ENCODE assay signal across 18 cellular contexts in the genomic region with DNA sequence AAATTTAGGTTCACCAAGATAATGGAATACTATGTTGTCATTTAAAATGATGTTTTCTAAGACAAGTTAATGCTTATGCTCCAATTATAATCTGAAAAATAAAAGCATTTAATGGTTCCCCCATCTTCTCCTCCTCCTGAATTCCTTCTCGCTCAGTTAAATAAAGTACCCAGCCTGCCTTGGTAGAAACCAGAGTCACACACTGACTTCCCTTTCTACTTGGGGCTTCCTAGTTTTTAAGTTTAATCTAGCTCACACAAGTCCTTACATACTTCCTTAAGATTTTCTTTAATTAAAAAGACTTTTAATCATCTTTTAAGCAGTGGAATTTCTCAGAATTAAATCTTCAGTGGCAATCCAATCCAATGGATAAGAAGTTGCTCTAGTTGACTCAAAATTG. TPM values are rescaled to one million over a fixed set of nuclear protein-coding genes. Genes with fewer than 3 reads are reported as not detected.
DNase-seq lines count a peak whose midpoint lies in the region; ATAC-seq, FAIRE-seq and TF ChIP-seq lines count a peak whose summit lies in the region.
"Had no signal": no experiment of that assay in that cellular context is flagged by ENCODE, and none has a peak within 500 bp of the region (broad histone marks: within the 10 kb centered on the region; RNA-seq: fewer than 3 reads in every experiment).

No MANE protein-coding gene starts in this region.

- H3K4me1 Mint-ChIP-seq in T-helper 17 cell: peaks cover 37% of the 10 kb centered on the region

- H3K27ac ChIP-seq in BLaER1 (no peak overlapping the region), esophagus squamous epithelium (peak overlapping the region in 3 of 4 donors; percentile 13 to 77 (median 56))
- H3K27ac ChIP-seq: right lobe of liver had no signal

- 0 out of 2 replicates have a peak, but pooled peaks have one; percentile 15 for TF ChIP-seq POLR2A in GM12892 (IDR thresholded peaks at IDR 0.05; ENCODE audit: low read depth, low read length)
- no peak for TF ChIP-seq POLR2A in esophagus squamous epithelium (IDR thresholded peaks at IDR 0.05)

- no peak overlapping the region for H3K9ac ChIP-seq in BLaER1

- no peak overlapping the region for H3K4me3 Mint-ChIP-seq in T-helper 17 cell
- H3K4me3 Mint-ChIP-seq: activated naive CD4-positive, alpha-beta T cell treated with anti-CD3 and anti-CD28 coated beads, Interleukin-2, amount 10 ng/mL, durations not matched to agents 7 days and 5 days had no signal

- H4K20me1 ChIP-seq in BLaER1: no peaks in the 10 kb centered on the region

- no peak for ATAC-seq in T-helper 17 cell
- ATAC-seq: heart left ventricle, Panc1 had no signal

- no peak for TF ChIP-seq CTCF in esophagus squamous epithelium (IDR thresholded peaks at IDR 0.05)

- 0 out of 2 replicates have a peak overlapping the region, but pooled peaks have one; percentile 53 for H3K4me2 ChIP-seq in BLaER1

- H3K4me3 ChIP-seq in BLaER1: no peak overlapping the region
- H3K4me3 ChIP-seq in esophagus squamous epithelium: no peak overlapping the region
- H3K4me3 ChIP-seq: heart left ventricle, K562, right lobe of liver had no signal

- no peak for FAIRE-seq in GM12892 (lab: Jason Lieb, UNC)
- FAIRE-seq: astrocyte, K562 had no signal

- peak overlapping the region; percentile 73 for H3K27ac Mint-ChIP-seq in T-helper 17 cell
- H3K27ac Mint-ChIP-seq: activated naive CD4-positive, alpha-beta T cell treated with anti-CD3 and anti-CD28 coated beads, Interleukin-2, amount 10 ng/mL, durations not matched to agents 7 days and 5 days had no signal

- 62 to 63% methylated on average over 1 of the region's 1 CpG for WGBS in esophagus squamous epithelium, 2 donors

- H3K9me3 ChIP-seq in BLaER1: peaks cover 55% of the 10 kb centered on the region
- H3K9me3 ChIP-seq in T-helper 17 cell (ENCODE audit: control insufficient read depth, low read length, poor library complexity, severe bottlenecking): no peaks in the 10 kb centered on the region
- no peaks in the 10 kb centered on the region for H3K9me3 ChIP-seq in esophagus squamous epithelium
- H3K9me3 ChIP-seq: heart left ventricle, right lobe of liver had no signal

- H3K36me3 ChIP-seq in BLaER1: peaks cover 100% of the 10 kb centered on the region
- peaks cover 3 to 82% (median 15%) of the 10 kb centered on the region in 3 donors for H3K36me3 ChIP-seq in esophagus squamous epithelium

- intact Hi-C loops in esophagus squamous epithelium (cut with DNase I): no loop called here

- no peak for DNase-seq in GM12892 (ENCODE audit: insufficient read length)
- no peak for DNase-seq in T-helper 17 cell
- DNase-seq in esophagus squamous epithelium (lab: John Stamatoyannopoulos, UW): no peak
- no peak for DNase-seq in SKM-1 (lab: John Stamatoyannopoulos, UW; ENCODE audit: unreplicated experiment)
- no peak for DNase-seq in mucosa of gallbladder (ENCODE audit: low spot score)
- no peak for DNase-seq in NCI-H774 (lab: John Stamatoyannopoulos, UW)
- DNase-seq in SIG-M5 treated with dmso at 0.1 percent for 504 hours (lab: John Stamatoyannopoulos, UW; ENCODE audit: unreplicated experiment): no peak
- DNase-seq: cerebellar nuclear complex; heart left ventricle; NCI-H2107; NCI-H510A treated with DMSO at 0.1 percent for 48 hours; right lobe of liver; stimulated activated naive CD4-positive, alpha-beta T cell had no signal

- H3K27me3 ChIP-seq in BLaER1: no peaks in the 10 kb centered on the region
- no peaks in the 10 kb centered on the region for H3K27me3 ChIP-seq in esophagus squamous epithelium
- H3K27me3 ChIP-seq: heart left ventricle, right lobe of liver had no signal

- peaks cover 51% of the 10 kb centered on the region for H3K4me1 ChIP-seq in BLaER1
- H3K4me1 ChIP-seq in esophagus squamous epithelium: peaks cover 8 to 50% (median 9%) of the 10 kb centered on the region in 3 donors
- H3K4me1 ChIP-seq: right lobe of liver had no signal

- H3K36me3 Mint-ChIP-seq in T-helper 17 cell (ENCODE audit: low read depth): peaks cover 16% of the 10 kb centered on the region

- H3K27me3 Mint-ChIP-seq in T-helper 17 cell: no peaks in the 10 kb centered on the region
- H3K27me3 Mint-ChIP-seq: activated naive CD4-positive, alpha-beta T cell treated with anti-CD3 and anti-CD28 coated beads, Interleukin-2, amount 10 ng/mL, durations not matched to agents 7 days and 5 days had no signal

RNA-seq across cellular contexts. Expression of a gene that starts 32.9 kb away (rescaled TPM):
- polyA plus RNA-seq in GM12892 (2012; ENCODE audit: missing spikeins): 172 TPM
- 10 to 100 TPM; 21.7 to 22.1 TPM for total RNA-seq in T-helper 17 cell
- 10 to 100 TPM; 19.4 to 54.4 (median 32.5) TPM for total RNA-seq in esophagus squamous epithelium
- total RNA-seq in mucosa of gallbladder: 24.2 TPM
